15 cellular contexts compared by ENCODE assay signal in the genomic region with DNA sequence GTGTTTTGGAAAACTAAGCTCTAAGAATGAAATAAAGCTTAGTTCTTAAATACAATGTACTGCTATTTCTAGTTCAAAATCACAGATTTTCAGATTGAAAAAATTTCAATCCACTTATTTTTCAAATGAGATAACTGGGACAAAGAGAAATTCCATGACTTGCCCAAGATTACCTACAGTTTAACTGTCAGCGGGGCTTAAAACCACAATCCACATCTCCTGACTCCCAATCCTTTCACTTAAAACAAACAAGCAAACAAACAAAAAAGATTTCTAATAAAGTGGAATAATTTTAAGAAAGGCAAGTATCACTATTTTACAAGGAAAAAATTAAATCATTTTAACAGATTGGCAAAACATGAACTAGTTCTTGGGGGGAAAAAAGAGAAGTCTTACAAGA. TPM values are rescaled to one million over a fixed set of nuclear protein-coding genes. Genes with fewer than 3 reads are reported as not detected.
A peak's percentile ranks its signal among the peaks of the same experiment; 100 is the strongest.
DNase-seq lines count a peak whose midpoint lies in the region; ATAC-seq, FAIRE-seq and TF ChIP-seq lines count a peak whose summit lies in the region.
"Had no signal": no experiment of that assay in that cellular context is flagged by ENCODE, and none has a peak within 500 bp of the region (broad histone marks: within the 10 kb centered on the region; RNA-seq: fewer than 3 reads in every experiment).

No MANE protein-coding gene starts in this region.

- WGBS in GM12878 (ENCODE audit: insufficient coverage, insufficient replicate concordance, low lambda C conversion rate, missing lambda C conversion rate): 29% methylated on average over 1 of the region's 1 CpG
- WGBS in mesendoderm (ENCODE audit: extremely low coverage, insufficient coverage, low lambda C conversion rate): no CpG with 5 or more reads among the region's 1 CpG
- 81% methylated on average over 1 of the region's 1 CpG for WGBS in upper lobe of left lung, 2 donors

- TF ChIP-seq POLR2A in GM12878 (IDR thresholded peaks at IDR 0.05; ENCODE audit: low read depth, low read length): no peak
- TF ChIP-seq POLR2A in upper lobe of left lung (IDR thresholded peaks at IDR 0.05): no peak

- POLR2A ChIA-PET in GM12878 (lab: Charles Lee): interaction anchor here (1.6 kb wide), 1 partner anchor 159 kb away, joined by 4 read pairs; no protein-coding TSS in a partner anchor

- H3K27me3 ChIP-seq in BLaER1: no peaks in the 10 kb centered on the region
- H3K27me3 ChIP-seq in GM12878 (replicated peaks in 1 of 2; ENCODE audit: control insufficient read depth in 2 of 2, insufficient read depth in 2 of 2, low read length in 1 of 2): no peaks in the 10 kb centered on the region
- no peaks in the 10 kb centered on the region for H3K27me3 ChIP-seq in mesendoderm (ENCODE audit: insufficient read depth, low read length, poor library complexity)
- no peaks in the 10 kb centered on the region for H3K27me3 ChIP-seq in upper lobe of left lung
- H3K27me3 ChIP-seq: tibial nerve had no signal

- H3K9ac ChIP-seq in BLaER1: no peak overlapping the region
- no peak overlapping the region; the same call in 1 of the 2 replicates for H3K9ac ChIP-seq in GM12878 (ENCODE audit: control insufficient read depth, insufficient read depth, low read length)
- no peak overlapping the region for H3K9ac ChIP-seq in mesendoderm (ENCODE audit: low read length)

- H2BK15ac ChIP-seq in mesendoderm (replicated peaks; ENCODE audit: low read depth): no peak overlapping the region

- no TSS peak for BruUV-seq in GM12878 (replicated peaks; lab: Mats Ljungman, UMichigan)

- no peaks in the 10 kb centered on the region for H3K9me3 Mint-ChIP-seq in HFFc6
- H3K9me3 Mint-ChIP-seq: T-cell had no signal

- intact Hi-C loops in GM12878 (cut with micrococcal nuclease; ENCODE audit: unreplicated experiment): loop anchor here (10.0 kb wide), 1 partner anchor 391 kb away; no protein-coding TSS in a partner anchor

- no peak overlapping the region for H3K4ac ChIP-seq in mesendoderm (ENCODE audit: low read depth, low read length)

- H3K4me3 ChIP-seq in BLaER1 (no peak overlapping the region), GM12878 (peak overlapping the region; percentile 8; the same call in 1 of the 2 replicates), mesendoderm (ENCODE audit: low read length) (no peak overlapping the region), upper lobe of left lung (peak overlapping the region in 1 of 4 donors; percentile 4)
- H3K4me3 ChIP-seq: tibial nerve had no signal

- no peak overlapping the region for H3K56ac ChIP-seq in mesendoderm (ENCODE audit: low read length)

- peaks cover 8% of the 10 kb centered on the region for H3K36me3 Mint-ChIP-seq in HFFc6 (ENCODE audit: low read depth)

- no peak overlapping the region for H4K5ac ChIP-seq in mesendoderm (ENCODE audit: low read length)

- H3K27ac Mint-ChIP-seq in HFFc6: peak overlapping the region; percentile 66

- H3K4me3 Mint-ChIP-seq in HFFc6: peak overlapping the region; percentile 50

- FAIRE-seq in GM12878 (lab: Jason Lieb, UNC): no peak

- SMC1A ChIA-PET in GM12878 (lab: Charles Lee; ENCODE audit: uncharacterized antibody, unreplicated experiment): interaction anchor here (1.2 to 1.9 kb wide), 4 partner anchors 41 to 175 kb away, joined by 3 to 5 read pairs (median 4); no protein-coding TSS in a partner anchor

- H3K27ac ChIP-seq in BLaER1 (no peak overlapping the region), GM12878 (ENCODE audit: control insufficient read depth, insufficient read depth) (peak overlapping the region; percentile 36; the same call in 1 of the 2 replicates), mesendoderm (ENCODE audit: low read depth, low read length) (no peak overlapping the region), upper lobe of left lung (peak overlapping the region in 2 of 4 donors; percentile 12 to 49)

- H2AK5ac ChIP-seq in mesendoderm (ENCODE audit: low read length): no peak overlapping the region

- peaks cover 5% of the 10 kb centered on the region for H3K79me1 ChIP-seq in mesendoderm (ENCODE audit: low read length)

- in situ Hi-C loops in GM12878 (cut with MboI): no loop called here

- CTCF ChIA-PET in GM12878 (lab: Yijun Ruan, JAX): no interaction called here

- peaks cover 59% of the 10 kb centered on the region for H3K4me1 Mint-ChIP-seq in HFFc6 (ENCODE audit: low read depth)

- RAD21 ChIA-PET in GM12878 (lab: Charles Lee; ENCODE audit: unreplicated experiment): interaction anchor here (0.6 kb wide), 1 partner anchor 144 kb away, joined by 3 read pairs; no protein-coding TSS in a partner anchor

- no peak overlapping the region for H3K18ac ChIP-seq in mesendoderm (ENCODE audit: low read length)

- no peak for ATAC-seq in GM12878
- ATAC-seq in left lobe of liver: no peak
- no peak for ATAC-seq in upper lobe of left lung (ENCODE audit: low FRiP score in 2 of 2)
- ATAC-seq: T-cell had no signal

- H2BK5ac ChIP-seq in mesendoderm (ENCODE audit: low read length): no peak overlapping the region

- peaks cover 33% of the 10 kb centered on the region; the same call in 1 of the 2 replicates for H4K20me1 ChIP-seq in BLaER1
- H4K20me1 ChIP-seq in GM12878 (ENCODE audit: control insufficient read depth, insufficient read depth): no peaks in the 10 kb centered on the region

- no peak for TF ChIP-seq RAD21 in GM12878 (IDR thresholded peaks at IDR 0.05; ENCODE audit: insufficient read depth, low read depth, low read length)

- peaks cover 6% of the 10 kb centered on the region; the same call in 1 of the 2 replicates for H3K4me1 ChIP-seq in BLaER1
- H3K4me1 ChIP-seq in GM12878 (ENCODE audit: control insufficient read depth, insufficient read depth, low read length): peaks cover 20% of the 10 kb centered on the region
- H3K4me1 ChIP-seq in mesendoderm (ENCODE audit: control insufficient read depth, low read depth, low read length): no peaks in the 10 kb centered on the region
- peaks cover 18 to 58% (median 30%) of the 10 kb centered on the region in 4 donors for H3K4me1 ChIP-seq in upper lobe of left lung

- no peak overlapping the region for H3K23ac ChIP-seq in mesendoderm (ENCODE audit: low read length)

- peak overlapping the region; percentile 9; the same call in 1 of the 2 replicates for H3K4me2 ChIP-seq in BLaER1
- H3K4me2 ChIP-seq in GM12878 (ENCODE audit: control insufficient read depth, insufficient read depth): peak overlapping the region; percentile 73
- no peak overlapping the region for H3K4me2 ChIP-seq in mesendoderm (ENCODE audit: low read length)

- no peak for TF ChIP-seq CTCF in HFFc6 (IDR thresholded peaks at IDR 0.05)
- no peak for TF ChIP-seq CTCF in GM12878 (IDR thresholded peaks at IDR 0.05 in 2 of 3, conservative IDR thresholded peaks at IDR 0.05 in 1 of 3; ENCODE audit: control insufficient read depth in 2 of 3, extremely low read depth in 1 of 3, insufficient read depth in 1 of 3, low read depth in 3 of 3, low read length in 3 of 3)
- no peak for TF ChIP-seq CTCF in upper lobe of left lung (IDR thresholded peaks at IDR 0.05)

- DNase-seq in HFFc6: no peak
- DNase-seq in GM12878 (ENCODE audit: low read depth, low spot score): no peak
- DNase-seq in mesendoderm: peak; percentile 56
- DNase-seq in left lobe of liver (ENCODE audit: low spot score): no peak
- DNase-seq in upper lobe of left lung: no peak
- DNase-seq in NCI-H82 treated with DMSO at 0.1 percent for 48 hours (lab: John Stamatoyannopoulos, UW; ENCODE audit: unreplicated experiment): no peak
- DNase-seq in central memory CD4-positive, alpha-beta T cell: no peak
- DNase-seq: activated CD4-positive, CD25-positive, alpha-beta regulatory T cell treated with anti-CD3 and anti-CD28 coated beads, Interleukin-2, amount 50 U/mL, for 72 hours; anterior cingulate cortex; DMS53; NCI-H1105; NCI-H226; T-cell had no signal

- no peak overlapping the region for H4K8ac ChIP-seq in mesendoderm (ENCODE audit: low read depth, low read length)

- no peaks in the 10 kb centered on the region; the same call in none of the 2 replicates for H3K27me3 Mint-ChIP-seq in HFFc6 (ENCODE audit: insufficient read depth)
- H3K27me3 Mint-ChIP-seq: T-cell had no signal

- no peak overlapping the region for H2BK120ac ChIP-seq in mesendoderm (ENCODE audit: low read depth, low read length)

- no peak for TF ChIP-seq EP300 in GM12878 (IDR thresholded peaks at IDR 0.05; ENCODE audit: borderline replicate concordance in 1 of 2, control insufficient read depth in 1 of 2, low read depth in 2 of 2, low read length in 2 of 2)
- no peak for TF ChIP-seq EP300 in upper lobe of left lung (IDR thresholded peaks at IDR 0.05)

- H3K9me3 ChIP-seq in BLaER1: no peaks in the 10 kb centered on the region
- no peaks in the 10 kb centered on the region for H3K9me3 ChIP-seq in GM12878 (replicated peaks; ENCODE audit: control insufficient read depth, insufficient read depth, low read length)
- no peaks in the 10 kb centered on the region for H3K9me3 ChIP-seq in upper lobe of left lung
- H3K9me3 ChIP-seq: tibial nerve had no signal

- H3K36me3 ChIP-seq in BLaER1 (no peaks in the 10 kb centered on the region), GM12878 (ENCODE audit: control insufficient read depth in 2 of 2, insufficient read depth in 2 of 2, low read length in 1 of 2) (no peaks in the 10 kb centered on the region; a peak in 1 of 4 replicates), mesendoderm (ENCODE audit: control insufficient read depth, insufficient read depth, low read length) (no peaks in the 10 kb centered on the region), upper lobe of left lung (no peaks in the 10 kb centered on the region)
- H3K36me3 ChIP-seq: tibial nerve had no signal

- no peak overlapping the region for H2AFZ ChIP-seq in GM12878 (ENCODE audit: control insufficient read depth, low read depth, low read length)

- H3K79me2 ChIP-seq in GM12878 (ENCODE audit: control insufficient read depth, insufficient read depth, low read length): peaks cover 78% of the 10 kb centered on the region
- H3K79me2 ChIP-seq in mesendoderm (ENCODE audit: control insufficient read depth, insufficient read depth, low read length): peaks cover 31% of the 10 kb centered on the region

RNA-seq across cellular contexts. Expression of a gene that starts 4.2 kb away (rescaled TPM):
- 10 to 100 TPM; 15.7 to 18.7 (median 17.6) TPM for total RNA-seq in HFFc6 (2021; fragmentation: NEBNext Ultra II Directional; extraction: Animal tissue kit (Norgen Biotek cat#: 25700))
- total RNA-seq in GM12878 (2013; cell fraction: nucleolus; rRNA removed): 117 and 124 TPM in 2 replicates
- total RNA-seq in GM12878 (2014; rRNA removed) (22.6 and 28.1 TPM in 2 replicates), GM12878 (2014; rRNA removed; fragmentation: Illumina TruSeq; extraction: Trizol) (34.6 and 36.3 TPM in 2 replicates), GM12878 (2021) (25.2 and 26.5 TPM in 2 replicates), left lobe of liver (4.9 TPM), upper lobe of left lung (10 to 100 TPM; 19.3 to 74.7 (median 25.8) TPM)
- 7.6 TPM for polyA plus RNA-seq in GM12878 (2011; ENCODE audit: low read depth)
- polyA plus RNA-seq in GM12878 (2011; rRNA removed) (15.3 and 24.3 TPM in 2 replicates), GM12878 (2014; fragmentation: Illumina TruSeq; extraction: Trizol) (25.7 and 33.7 TPM in 2 replicates), GM12878 (2014; fragmentation: Nextera tagmentation; extraction: Ambion mirVana) (1 to 10 TPM; 8.5 to 9.8 TPM), GM12878 (2014; rRNA removed) (11.2 and 12.2 TPM in 2 replicates), GM12878 (2016; fragmentation: Nextera tagmentation; extraction: Ambion mirVana) (10 to 100 TPM; 17.0 to 18.8 TPM)
- 4.8 and 5.6 TPM in 2 replicates for polyA plus RNA-seq in GM12878 (2011; cell fraction: cytosol; rRNA removed)
- 34.4 and 39.4 TPM in 2 replicates for polyA plus RNA-seq in GM12878 (2011; cell fraction: nucleus; rRNA removed)
- 14.1 and 17.0 TPM in 2 replicates for polyA plus RNA-seq in GM12878 (2012)
- polyA minus RNA-seq in GM12878 (2011; rRNA and poly(A)+ RNA removed): 28.4 and 41.4 TPM in 2 replicates
- 12.8 and 15.9 TPM in 2 replicates for polyA minus RNA-seq in GM12878 (2011; cell fraction: cytosol; rRNA and poly(A)+ RNA removed)
- polyA minus RNA-seq in GM12878 (2011; cell fraction: nucleus; rRNA and poly(A)+ RNA removed): 62.6 and 76.3 TPM in 2 replicates
- polyA plus RNA-seq in mesendoderm (2013, experiment 1 of 2): 20.1 TPM
- polyA plus RNA-seq in mesendoderm (2013, experiment 2 of 2): 20.0 TPM
